ENCODE assay signal across 26 cellular contexts in genomic region chr3:145055375-145056076, GRCh38.
A peak's percentile ranks its signal among the peaks of the same experiment; 100 is the strongest.
DNase-seq lines count a peak whose midpoint lies in the region; ATAC-seq and TF ChIP-seq lines count a peak whose summit lies in the region.
"Had no signal": no experiment of that assay in that cellular context is flagged by ENCODE, and none has a peak within 500 bp of the region (broad histone marks: within the 10 kb centered on the region; RNA-seq: fewer than 3 reads in every experiment).

No MANE protein-coding gene starts in this region.

- no peaks in the 10 kb centered on the region for H3K36me3 Mint-ChIP-seq in Calu3 (ENCODE audit: insufficient read depth, unreplicated experiment)
- H3K36me3 Mint-ChIP-seq: activated naive CD4-positive, alpha-beta T cell treated with anti-CD3 and anti-CD28 coated beads, Interleukin-2, amount 50 U/mL, for 72 hours; natural killer cell had no signal

- H3K27ac Mint-ChIP-seq in Calu3 (ENCODE audit: unreplicated experiment) = no peak overlapping the region
- H3K27ac Mint-ChIP-seq: activated CD4-positive, alpha-beta memory T cell treated with anti-CD3 and anti-CD28 coated beads, Interleukin-2, amount 10 ng/mL, durations not matched to agents 7 days and 5 days; activated naive CD4-positive, alpha-beta T cell treated with anti-CD3 and anti-CD28 coated beads, Interleukin-2, amount 50 U/mL, for 72 hours; effector memory CD8-positive, alpha-beta T cell; GM23338; HFFc6; natural killer cell had no signal

- CTCF ChIA-PET in Calu3 (lab: Charles Lee) = interaction anchor here (0.6 kb wide), 1 partner anchor 231 kb away, joined by 3 read pairs; no protein-coding TSS in a partner anchor

- H3K27me3 Mint-ChIP-seq in Calu3 (ENCODE audit: unreplicated experiment) = no peaks in the 10 kb centered on the region
- H3K27me3 Mint-ChIP-seq: activated CD4-positive, alpha-beta memory T cell treated with anti-CD3 and anti-CD28 coated beads, Interleukin-2, amount 10 ng/mL, durations not matched to agents 7 days and 5 days; effector memory CD8-positive, alpha-beta T cell had no signal

- intact Hi-C loops in Calu3 (cut with micrococcal nuclease; ENCODE audit: unreplicated experiment) = no loop called here

- H3K4me1 Mint-ChIP-seq in Calu3 (ENCODE audit: low read depth, unreplicated experiment) = peaks cover 9% of the 10 kb centered on the region
- H3K4me1 Mint-ChIP-seq: activated CD4-positive, alpha-beta memory T cell treated with anti-CD3 and anti-CD28 coated beads, Interleukin-2, amount 10 ng/mL, durations not matched to agents 7 days and 5 days; GM23338; natural killer cell had no signal

- no peaks in the 10 kb centered on the region for H3K9me3 Mint-ChIP-seq in Calu3 (ENCODE audit: low read depth, unreplicated experiment)

- TF ChIP-seq CTCF in Calu3 (IDR thresholded peaks at IDR 0.05; ENCODE audit: unreplicated experiment) = no peak

- peak; percentile 88 for ATAC-seq in GM18907 (IDR thresholded peaks at IDR 0.05; ENCODE audit: unreplicated experiment)
- peak; percentile 62 for ATAC-seq in GM21447 (IDR thresholded peaks at IDR 0.05; ENCODE audit: unreplicated experiment)
- peak; percentile 56 for ATAC-seq in HG02943 (IDR thresholded peaks at IDR 0.05; ENCODE audit: low read depth, unreplicated experiment)
- peak; percentile 69 for ATAC-seq in HG03521 (IDR thresholded peaks at IDR 0.05; ENCODE audit: unreplicated experiment)
- ATAC-seq: activated naive CD4-positive, alpha-beta T cell treated with anti-CD3 and anti-CD28 coated beads, Interleukin-2, amount 50 U/mL, for 72 hours; effector memory CD8-positive, alpha-beta T cell; GM23338; natural killer cell; stimulated activated naive CD8-positive, alpha-beta T cell treated with anti-CD3 and anti-CD28 coated beads, Interleukin-15, Interleukin-2, amounts not matched to agents 100 U/mL and 50 U/mL, for 24 hours had no signal

- BruUV-seq in Calu3 (replicated peaks; lab: Mats Ljungman, UMichigan) = no TSS peak

- DNase-seq in activated CD4-positive, alpha-beta T cell treated with anti-CD3 and anti-CD28 coated beads for 4 hours = no peak
- no peak for DNase-seq in hypothalamus (lab: John Stamatoyannopoulos, UW)
- DNase-seq in Calu3 = no peak
- no peak for DNase-seq in SW 1271 (lab: John Stamatoyannopoulos, UW)
- DNase-seq: activated CD4-positive, alpha-beta memory T cell treated with anti-CD3 and anti-CD28 coated beads, Interleukin-2, amount 10 ng/mL, durations not matched to agents 7 days and 5 days; activated CD4-positive, CD25-positive, alpha-beta regulatory T cell treated with anti-CD3 and anti-CD28 coated beads, Interleukin-2, amount 50 U/mL, for 72 hours; colonic mucosa; DMS53; effector memory CD8-positive, alpha-beta T cell; erythroblast; head of caudate nucleus; HFFc6; natural killer cell; NCI-H1417 treated with DMSO at 0.1 percent for 48 hours; NCI-H2107; NCI-H446 treated with DMSO at 0.1 percent for 48 hours; occipital lobe; RPMI8226; stimulated activated naive CD8-positive, alpha-beta T cell treated with anti-CD3 and anti-CD28 coated beads, Interleukin-15, Interleukin-2, amounts not matched to agents 100 U/mL and 50 U/mL, for 24 hours; T-helper 1 cell had no signal

- H3K4me3 Mint-ChIP-seq in Calu3 (ENCODE audit: low read depth, unreplicated experiment) = no peak overlapping the region
- H3K4me3 Mint-ChIP-seq: activated CD4-positive, alpha-beta memory T cell treated with anti-CD3 and anti-CD28 coated beads, Interleukin-2, amount 10 ng/mL, durations not matched to agents 7 days and 5 days; effector memory CD8-positive, alpha-beta T cell; GM23338; HFFc6; natural killer cell had no signal
